ENCODE assay signal across 10 cellular contexts in genomic region chr11:1748467-1749019, GRCh38. TPM values are rescaled to one million over a fixed set of nuclear protein-coding genes. Genes with fewer than 3 reads are reported as not detected.
DNase-seq lines count a peak whose midpoint lies in the region; ATAC-seq, FAIRE-seq and TF ChIP-seq lines count a peak whose summit lies in the region.
"Had no signal": no experiment of that assay in that cellular context is flagged by ENCODE, and none has a peak within 500 bp of the region (broad histone marks: within the 10 kb centered on the region; RNA-seq: fewer than 3 reads in every experiment).

No MANE protein-coding gene starts in this region.

- H3K27me3 ChIP-seq in smooth muscle cell (ENCODE audit: low read depth), result no peaks in the 10 kb centered on the region

- peaks cover 38% of the 10 kb centered on the region for H4K20me1 ChIP-seq in smooth muscle cell (ENCODE audit: low read depth)

- H3K4me3 ChIP-seq in kidney (ENCODE audit: low read length in 2 of 2) (peak overlapping the region in 1 of 2 donors; percentile 32), smooth muscle cell (peak overlapping the region; percentile 61)

- H3K36me3 Mint-ChIP-seq in HFFc6 (ENCODE audit: low read depth), result peaks cover 6% of the 10 kb centered on the region
- peaks cover 46% of the 10 kb centered on the region for H3K36me3 Mint-ChIP-seq in MCF 10A (ENCODE audit: insufficient read depth, unreplicated experiment)

- no peak overlapping the region for H2AFZ ChIP-seq in smooth muscle cell (ENCODE audit: low read depth)

- CTCF ChIA-PET in MCF 10A (lab: Yijun Ruan, JAX), result interaction anchor here (0.5 to 4.7 kb wide), 3 partner anchors 25 to 96 kb away, joined by 3 to 26 read pairs (median 3); no protein-coding TSS in a partner anchor

- TF ChIP-seq CTCF in HFFc6 (IDR thresholded peaks at IDR 0.05) (no peak), MCF 10A (IDR thresholded peaks at IDR 0.05; ENCODE audit: unreplicated experiment) (no peak), kidney (IDR thresholded peaks at IDR 0.05; ENCODE audit: borderline replicate concordance, extremely low read depth, insufficient read depth) (no peak), smooth muscle cell (IDR thresholded peaks at IDR 0.05; ENCODE audit: borderline replicate concordance, insufficient read depth, poor library complexity, severe bottlenecking) (no peak)

- DNase-seq in HFFc6 (no peak), MCF 10A (ENCODE audit: unreplicated experiment) (no peak), kidney (no peak), smooth muscle cell (lab: John Stamatoyannopoulos, UW; ENCODE audit: unreplicated experiment) (no peak), AG20443 (ENCODE audit: low spot score) (no peak)
- DNase-seq: activated naive CD4-positive, alpha-beta T cell treated with anti-CD3 and anti-CD28 coated beads, Interleukin-2, amount 10 ng/mL, durations not matched to agents 7 days and 5 days had no signal

- H3K9me3 ChIP-seq in kidney (ENCODE audit: control insufficient read depth in 1 of 2, low read length in 2 of 2) (no peaks in the 10 kb centered on the region), smooth muscle cell (replicated peaks; ENCODE audit: low read depth) (no peaks in the 10 kb centered on the region)

- H3K4me1 ChIP-seq in kidney (ENCODE audit: control insufficient read depth in 1 of 2, insufficient read depth in 1 of 2, low read depth in 1 of 2, low read length in 2 of 2) (peaks cover 4 to 47% of the 10 kb centered on the region in 2 donors), smooth muscle cell (ENCODE audit: low read depth) (peaks cover 15% of the 10 kb centered on the region)

- no TSS peak for BruUV-seq in MCF 10A (replicated peaks; lab: Mats Ljungman, UMichigan)

- H3K79me2 ChIP-seq in smooth muscle cell (ENCODE audit: low read depth), result no peaks in the 10 kb centered on the region

- intact Hi-C loops in MCF 10A (cut with micrococcal nuclease) (loop anchor here (5.0 kb wide), 1 partner anchor 79 kb away; no protein-coding TSS in a partner anchor), kidney (cut with DNase I) (no loop called here)

- peak overlapping the region in 1 of 2 donors; percentile 40 for H3K9ac ChIP-seq in kidney (ENCODE audit: low read length in 2 of 2)
- H3K9ac ChIP-seq in smooth muscle cell (ENCODE audit: low read depth), result no peak overlapping the region

- ATAC-seq in HG03571 (IDR thresholded peaks at IDR 0.05; ENCODE audit: unreplicated experiment) (no peak), GM19351 (IDR thresholded peaks at IDR 0.05; ENCODE audit: unreplicated experiment) (no peak), GM18867 (IDR thresholded peaks at IDR 0.05; ENCODE audit: unreplicated experiment) (no peak)

- H3K4me1 Mint-ChIP-seq in HFFc6 (ENCODE audit: low read depth) (peaks cover 14% of the 10 kb centered on the region), MCF 10A (ENCODE audit: insufficient read depth, unreplicated experiment) (peaks cover 20% of the 10 kb centered on the region)

- POLR2A ChIA-PET in MCF 10A (lab: Yijun Ruan, JAX), result interaction anchor here (1.0 to 7.8 kb wide), 6 partner anchors 9 to 83 kb away, joined by 3 to 107 read pairs (median 6); partner anchors contain the start of genes CTSD and SYT8

- peak overlapping the region; percentile 98 for H3K4me2 ChIP-seq in smooth muscle cell

- H3K27ac Mint-ChIP-seq in HFFc6 (no peak overlapping the region), MCF 10A (ENCODE audit: low read depth, unreplicated experiment) (no peak overlapping the region)
- H3K27ac Mint-ChIP-seq: activated naive CD4-positive, alpha-beta T cell treated with anti-CD3 and anti-CD28 coated beads, Interleukin-2, amount 10 ng/mL, durations not matched to agents 7 days and 5 days had no signal

- peaks cover 7 to 9% of the 10 kb centered on the region in 2 donors for H3K36me3 ChIP-seq in kidney (ENCODE audit: control insufficient read depth in 1 of 2, insufficient read depth in 2 of 2, low read length in 2 of 2)
- H3K36me3 ChIP-seq in smooth muscle cell (ENCODE audit: low read depth), result no peaks in the 10 kb centered on the region

- peak overlapping the region; percentile 43; the same call in 1 of the 2 replicates for H3K4me3 Mint-ChIP-seq in HFFc6
- peak overlapping the region; percentile 73 for H3K4me3 Mint-ChIP-seq in MCF 10A (ENCODE audit: unreplicated experiment)
- H3K4me3 Mint-ChIP-seq: activated naive CD4-positive, alpha-beta T cell treated with anti-CD3 and anti-CD28 coated beads, Interleukin-2, amount 10 ng/mL, durations not matched to agents 7 days and 5 days had no signal

- H3F3A ChIP-seq in smooth muscle cell (ENCODE audit: low read depth), result peaks cover 8% of the 10 kb centered on the region

- H3K27me3 Mint-ChIP-seq in HFFc6 (ENCODE audit: insufficient read depth) (peaks cover 16% of the 10 kb centered on the region), MCF 10A (ENCODE audit: insufficient read depth, unreplicated experiment) (no peaks in the 10 kb centered on the region)

- WGBS in smooth muscle cell (ENCODE audit: low lambda C conversion rate), result 20% methylated on average over 56 of the region's 61 CpGs

- H3K9me3 Mint-ChIP-seq in HFFc6 (peaks cover 5% of the 10 kb centered on the region), MCF 10A (ENCODE audit: unreplicated experiment) (no peaks in the 10 kb centered on the region)

- H3K27ac ChIP-seq in kidney (ENCODE audit: low read depth in 2 of 2, low read length in 2 of 2) (peak overlapping the region; percentile 43 to 67), smooth muscle cell (ENCODE audit: low read depth) (no peak overlapping the region)

- no peak for FAIRE-seq in kidney (lab: Jason Lieb, UNC)

RNA-seq across cellular contexts. Expression of gene IFITM10, which starts 1.9 kb away (rescaled TPM):
- total RNA-seq in HFFc6 (2021; fragmentation: NEBNext Ultra II Directional; extraction: Animal tissue kit (Norgen Biotek cat#: 25700)), result under 1 TPM; 0.21 to 0.71 (median 0.45) TPM
- 1.9 and 2.0 TPM in 2 replicates for total RNA-seq in MCF 10A (2022)
- total RNA-seq in kidney, result 6.4 TPM
- 2.3 TPM for polyA plus RNA-seq in kidney (ENCODE audit: insufficient read depth, low read depth, low replicate concordance)
- 0.49 and 2.5 TPM in 2 replicates for total RNA-seq in smooth muscle cell
- 2.2 and 4.2 TPM in 2 replicates for polyA plus RNA-seq in smooth muscle cell

RNA-seq across cellular contexts. Expression of gene CTSD, which starts 15.2 kb away (rescaled TPM):
- 100 to 1,000 TPM; 212 to 240 (median 229) TPM for total RNA-seq in HFFc6 (2021; fragmentation: NEBNext Ultra II Directional; extraction: Animal tissue kit (Norgen Biotek cat#: 25700))
- total RNA-seq in MCF 10A (2022) (366 and 367 TPM in 2 replicates), kidney (2,183 TPM), smooth muscle cell (101 and 123 TPM in 2 replicates)
- polyA plus RNA-seq in kidney (ENCODE audit: insufficient read depth, low read depth, low replicate concordance) (2,764 TPM), smooth muscle cell (301 and 310 TPM in 2 replicates)

RNA-seq across cellular contexts. Expression of gene KRTAP5-6, which starts 51.5 kb away (rescaled TPM):
- not detected for total RNA-seq in HFFc6 (2021; fragmentation: NEBNext Ultra II Directional; extraction: Animal tissue kit (Norgen Biotek cat#: 25700))
- total RNA-seq in MCF 10A (2022), result not detected in 2 replicates
- not detected for total RNA-seq in kidney
- not detected for polyA plus RNA-seq in kidney (ENCODE audit: insufficient read depth, low read depth, low replicate concordance)
- total RNA-seq in smooth muscle cell, result not detected in 2 replicates
- not detected in 2 replicates for polyA plus RNA-seq in smooth muscle cell
- total RNA-seq: H4 had no signal
